In the genomic region with DNA sequence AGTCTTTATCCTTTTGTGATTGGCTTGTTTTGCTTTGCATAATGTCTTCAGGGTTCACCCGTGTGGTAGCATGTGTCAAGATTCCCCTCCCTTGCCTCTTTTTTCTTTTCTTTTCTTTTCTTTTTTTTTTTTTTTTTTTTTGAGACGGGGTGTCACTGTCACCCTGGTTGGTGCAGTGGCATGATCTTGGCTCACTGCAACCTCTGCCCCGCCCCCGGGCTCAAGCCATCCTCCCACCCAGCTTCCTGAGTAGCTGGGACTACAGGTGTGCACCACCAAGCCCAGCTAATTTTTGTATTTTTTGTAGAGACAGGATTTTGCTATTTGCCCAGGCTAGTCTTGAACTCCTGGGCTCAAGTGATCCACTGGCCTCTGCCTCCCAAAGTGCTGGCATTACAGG, we compare ENCODE assay signal across 8 cellular contexts.
A peak's percentile ranks its signal among the peaks of the same experiment; 100 is the strongest.
DNase-seq lines count a peak whose midpoint lies in the region; ATAC-seq, FAIRE-seq and TF ChIP-seq lines count a peak whose summit lies in the region.
"Not testable (repeated sequence)": the region's sequence is repeated elsewhere in the genome, so short reads cannot be mapped to it uniquely, and the experiment has no call there.

No MANE protein-coding gene starts in this region.

- not testable (repeated sequence) for H2AFZ ChIP-seq in GM12878 (ENCODE audit: control insufficient read depth, low read depth, low read length)

- H3K4me1 Mint-ChIP-seq in CD4-positive, CD25-positive, alpha-beta regulatory T cell = peaks cover 0 to 53% (median 26%) of the 10 kb centered on the region in 4 donors
- H3K4me1 Mint-ChIP-seq in activated CD8-positive, alpha-beta T cell treated with anti-CD3 and anti-CD28 coated beads, Interleukin-2, amount 10 ng/mL, durations not matched to agents 7 days and 5 days (ENCODE audit: low read depth); immature natural killer cell: not testable (repeated sequence)
- peaks cover 35% of the 10 kb centered on the region for H3K4me1 Mint-ChIP-seq in activated naive CD4-positive, alpha-beta T cell treated with anti-CD3 and anti-CD28 coated beads for 36 hours (ENCODE audit: low read depth)

- intact Hi-C loops in activated naive CD4-positive, alpha-beta T cell treated with anti-CD3 and anti-CD28 coated beads for 36 hours (cut with micrococcal nuclease); GM12878 (cut with micrococcal nuclease; ENCODE audit: unreplicated experiment): not testable (repeated sequence)

- not testable (repeated sequence) for TF ChIP-seq CTCF in GM12878 (IDR thresholded peaks at IDR 0.05 in 2 of 3, conservative IDR thresholded peaks at IDR 0.05 in 1 of 3; ENCODE audit: control insufficient read depth in 2 of 3, extremely low read depth in 1 of 3, insufficient read depth in 1 of 3, low read depth in 3 of 3, low read length in 3 of 3)

- not testable (repeated sequence) for BruUV-seq in GM12878 (replicated peaks; lab: Mats Ljungman, UMichigan)

- H3K9me3 ChIP-seq in CD4-positive, CD25-positive, alpha-beta regulatory T cell (ENCODE audit: control insufficient read depth in 2 of 2, low read length in 2 of 2); GM12878 (replicated peaks; ENCODE audit: control insufficient read depth, insufficient read depth, low read length): not testable (repeated sequence)

- not testable (repeated sequence) for H4K20me1 ChIP-seq in GM12878 (ENCODE audit: control insufficient read depth, insufficient read depth)

- not testable (repeated sequence) for ATAC-seq in CD4-positive, CD25-positive, alpha-beta regulatory T cell (ENCODE audit: low read depth in 2 of 2); GM12878
- peak; percentile 3 for ATAC-seq in activated CD8-positive, alpha-beta T cell treated with anti-CD3 and anti-CD28 coated beads, Interleukin-2, amount 10 ng/mL, durations not matched to agents 7 days and 5 days
- ATAC-seq in stimulated activated naive CD8-positive, alpha-beta T cell treated with anti-CD3 and anti-CD28 coated beads, Interleukin-15, Interleukin-2, amounts not matched to agents 100 U/mL and 50 U/mL, for 24 hours = peak; percentile 16

- H3K79me2 ChIP-seq in GM12878 (ENCODE audit: control insufficient read depth, insufficient read depth, low read length) = peaks cover 49% of the 10 kb centered on the region

- not testable (repeated sequence) for H3K27me3 ChIP-seq in CD4-positive, CD25-positive, alpha-beta regulatory T cell (ENCODE audit: control insufficient read depth, insufficient read depth, low read length); GM12878 (replicated peaks in 1 of 2; ENCODE audit: control insufficient read depth in 2 of 2, insufficient read depth in 2 of 2, low read length in 1 of 2)

- not testable (repeated sequence) for TF ChIP-seq RAD21 in GM12878 (IDR thresholded peaks at IDR 0.05; ENCODE audit: insufficient read depth, low read depth, low read length)

- DNase-seq in CD4-positive, CD25-positive, alpha-beta regulatory T cell = peak in 1 of 3 donors; percentile 42
- peak; percentile 54 for DNase-seq in Jurkat, Clone E6-1 (ENCODE audit: low read depth, low spot score)
- peak; percentile 25 for DNase-seq in activated CD4-positive, alpha-beta T cell treated with anti-CD3 and anti-CD28 coated beads for 48 hours
- not testable (repeated sequence) for DNase-seq in activated CD8-positive, alpha-beta T cell treated with anti-CD3 and anti-CD28 coated beads, Interleukin-2, amount 10 ng/mL, durations not matched to agents 7 days and 5 days; GM12878 (ENCODE audit: low read depth, low spot score); immature natural killer cell; stimulated activated naive CD8-positive, alpha-beta T cell treated with anti-CD3 and anti-CD28 coated beads, Interleukin-15, Interleukin-2, amounts not matched to agents 100 U/mL and 50 U/mL, for 24 hours
- peak; percentile 42 for DNase-seq in activated naive CD4-positive, alpha-beta T cell treated with anti-CD3 and anti-CD28 coated beads for 36 hours

- CTCF ChIA-PET in activated CD8-positive, alpha-beta T cell treated with anti-CD3 and anti-CD28 coated beads, Interleukin-2, amount 10 ng/mL, durations not matched to agents 7 days and 5 days (lab: Charles Lee) = not testable (repeated sequence)
- CTCF ChIA-PET in activated naive CD4-positive, alpha-beta T cell treated with anti-CD3 and anti-CD28 coated beads for 36 hours (lab: Charles Lee) = interaction anchor here (1.0 to 1.2 kb wide), 2 partner anchors 16 to 20 kb away, joined by 3 read pairs; no protein-coding TSS in a partner anchor
- CTCF ChIA-PET in GM12878 (lab: Yijun Ruan, JAX) = interaction anchor here (1.1 kb wide), 1 partner anchor 10 kb away, joined by 3 read pairs; no protein-coding TSS in a partner anchor

- peak overlapping the region in 1 of 3 donors; percentile 83 for H3K27ac Mint-ChIP-seq in CD4-positive, CD25-positive, alpha-beta regulatory T cell
- H3K27ac Mint-ChIP-seq in activated CD8-positive, alpha-beta T cell treated with anti-CD3 and anti-CD28 coated beads, Interleukin-2, amount 10 ng/mL, durations not matched to agents 7 days and 5 days = peak overlapping the region; percentile 81
- peak overlapping the region; percentile 63 for H3K27ac Mint-ChIP-seq in activated naive CD4-positive, alpha-beta T cell treated with anti-CD3 and anti-CD28 coated beads for 36 hours
- peak overlapping the region in 2 of 6 donors; percentile 84 to 92 for H3K27ac Mint-ChIP-seq in immature natural killer cell

- not testable (repeated sequence) for FAIRE-seq in GM12878 (lab: Jason Lieb, UNC)

- TF ChIP-seq POLR2A in GM12878 (IDR thresholded peaks at IDR 0.05; ENCODE audit: low read depth, low read length) = not testable (repeated sequence)

- POLR2A ChIA-PET in activated CD8-positive, alpha-beta T cell treated with anti-CD3 and anti-CD28 coated beads, Interleukin-2, amount 10 ng/mL, durations not matched to agents 7 days and 5 days (lab: Charles Lee) = interaction anchor here (1.5 to 1.6 kb wide), 2 partner anchors 15 to 27 kb away, joined by 4 to 5 read pairs; no protein-coding TSS in a partner anchor
- POLR2A ChIA-PET in GM12878 (lab: Charles Lee) = interaction anchor here (1.2 kb wide), 1 partner anchor 27 kb away, joined by 3 read pairs; no protein-coding TSS in a partner anchor

- peaks cover 88% of the 10 kb centered on the region for H3K4me1 ChIP-seq in CD4-positive, CD25-positive, alpha-beta regulatory T cell (ENCODE audit: control insufficient read depth, insufficient read depth, low read length, poor library complexity, severe bottlenecking)
- peaks cover 15% of the 10 kb centered on the region for H3K4me1 ChIP-seq in GM12878 (ENCODE audit: control insufficient read depth, insufficient read depth, low read length)

- H3K9me3 Mint-ChIP-seq in CD4-positive, CD25-positive, alpha-beta regulatory T cell; activated CD8-positive, alpha-beta T cell treated with anti-CD3 and anti-CD28 coated beads, Interleukin-2, amount 10 ng/mL, durations not matched to agents 7 days and 5 days (ENCODE audit: insufficient read depth); activated naive CD4-positive, alpha-beta T cell treated with anti-CD3 and anti-CD28 coated beads for 36 hours; immature natural killer cell: not testable (repeated sequence)

- H3K4me3 ChIP-seq in CD4-positive, CD25-positive, alpha-beta regulatory T cell (ENCODE audit: low read depth, low read length) = peak overlapping the region; percentile 59
- H3K4me3 ChIP-seq in Jurkat, Clone E6-1 (ENCODE audit: low read length) = not testable (repeated sequence)
- H3K4me3 ChIP-seq in GM12878 = peak overlapping the region; percentile 15; the same call in 1 of the 2 replicates

- RAD21 ChIA-PET in GM12878 (lab: Charles Lee; ENCODE audit: unreplicated experiment) = interaction anchor here (0.7 kb wide), 1 partner anchor 23 kb away, joined by 5 read pairs; no protein-coding TSS in a partner anchor

- not testable (repeated sequence) for H3K36me3 Mint-ChIP-seq in CD4-positive, CD25-positive, alpha-beta regulatory T cell; activated naive CD4-positive, alpha-beta T cell treated with anti-CD3 and anti-CD28 coated beads for 36 hours (ENCODE audit: low read depth); immature natural killer cell
- peaks cover 46% of the 10 kb centered on the region for H3K36me3 Mint-ChIP-seq in activated CD8-positive, alpha-beta T cell treated with anti-CD3 and anti-CD28 coated beads, Interleukin-2, amount 10 ng/mL, durations not matched to agents 7 days and 5 days (ENCODE audit: low read depth)

- in situ Hi-C loops in GM12878 (cut with MboI) = not testable (repeated sequence)

- H3K27ac ChIP-seq in CD4-positive, CD25-positive, alpha-beta regulatory T cell (ENCODE audit: insufficient read depth, low read length, poor library complexity, severe bottlenecking) = peak overlapping the region; percentile 6
- peak overlapping the region; percentile 35 for H3K27ac ChIP-seq in GM12878 (ENCODE audit: control insufficient read depth, insufficient read depth)

- SMC1A ChIA-PET in GM12878 (lab: Charles Lee; ENCODE audit: uncharacterized antibody, unreplicated experiment) = interaction anchor here (0.8 to 2.5 kb wide), 4 partner anchors 11 to 70 kb away, joined by 3 to 8 read pairs (median 6); no protein-coding TSS in a partner anchor

- H3K27me3 Mint-ChIP-seq in CD4-positive, CD25-positive, alpha-beta regulatory T cell; activated CD8-positive, alpha-beta T cell treated with anti-CD3 and anti-CD28 coated beads, Interleukin-2, amount 10 ng/mL, durations not matched to agents 7 days and 5 days (ENCODE audit: low read depth); activated naive CD4-positive, alpha-beta T cell treated with anti-CD3 and anti-CD28 coated beads for 36 hours (ENCODE audit: low read depth); immature natural killer cell (ENCODE audit: low read depth in 3 of 3): not testable (repeated sequence)

- peaks cover 13% of the 10 kb centered on the region for H3K36me3 ChIP-seq in CD4-positive, CD25-positive, alpha-beta regulatory T cell (ENCODE audit: control insufficient read depth, insufficient read depth, low read length)
- not testable (repeated sequence) for H3K36me3 ChIP-seq in GM12878 (ENCODE audit: control insufficient read depth in 2 of 2, insufficient read depth in 2 of 2, low read length in 1 of 2)

- H3K4me2 ChIP-seq in GM12878 (ENCODE audit: control insufficient read depth, insufficient read depth) = not testable (repeated sequence)

- 100% methylated on average over 3 of the region's 4 CpGs for WGBS in GM12878 (ENCODE audit: insufficient coverage, insufficient replicate concordance, low lambda C conversion rate, missing lambda C conversion rate)

- H3K4me3 Mint-ChIP-seq in CD4-positive, CD25-positive, alpha-beta regulatory T cell = peak overlapping the region; percentile 16 to 83 (median 54)
- H3K4me3 Mint-ChIP-seq in activated CD8-positive, alpha-beta T cell treated with anti-CD3 and anti-CD28 coated beads, Interleukin-2, amount 10 ng/mL, durations not matched to agents 7 days and 5 days = peak overlapping the region; percentile 37
- not testable (repeated sequence) for H3K4me3 Mint-ChIP-seq in activated naive CD4-positive, alpha-beta T cell treated with anti-CD3 and anti-CD28 coated beads for 36 hours
- peak overlapping the region; percentile 33 to 80 (median 45) for H3K4me3 Mint-ChIP-seq in immature natural killer cell

- not testable (repeated sequence) for H3K9ac ChIP-seq in GM12878 (ENCODE audit: control insufficient read depth, insufficient read depth, low read length)

- TF ChIP-seq EP300 in GM12878 (IDR thresholded peaks at IDR 0.05; ENCODE audit: borderline replicate concordance in 1 of 2, control insufficient read depth in 1 of 2, low read depth in 2 of 2, low read length in 2 of 2) = not testable (repeated sequence)
